In the genomic region with DNA sequence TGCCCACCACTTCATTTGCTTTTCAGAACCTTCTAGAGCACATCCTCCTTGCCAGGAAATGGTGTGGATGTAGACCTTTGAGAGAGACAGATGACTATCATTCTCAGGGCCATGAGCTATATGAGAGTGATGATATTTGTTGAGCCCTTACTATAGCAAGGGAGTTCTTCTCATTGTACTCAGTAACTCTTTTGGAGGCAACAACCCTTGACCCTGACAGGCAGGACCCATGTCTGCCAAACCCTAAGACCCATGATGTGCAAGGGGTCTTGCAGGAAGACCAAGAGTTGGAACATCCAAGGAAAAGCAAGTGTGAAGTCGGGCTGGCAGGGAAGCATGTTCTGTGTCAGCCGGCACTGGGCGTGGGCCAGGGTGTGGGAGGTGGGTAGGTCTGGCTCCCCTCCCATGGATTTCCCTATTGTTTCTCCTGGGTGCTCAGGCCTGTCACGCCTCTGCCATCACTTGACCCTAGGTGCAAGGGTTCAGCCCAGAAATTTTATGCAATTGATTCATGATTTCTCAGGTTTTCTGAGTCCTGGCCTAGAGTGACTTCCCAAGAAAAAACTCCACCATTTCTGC, we compare ENCODE assay signal across 26 cellular contexts. TPM values are rescaled to one million over a fixed set of nuclear protein-coding genes. Genes with fewer than 3 reads are reported as not detected.
A peak's percentile ranks its signal among the peaks of the same experiment; 100 is the strongest.
DNase-seq lines count a peak whose midpoint lies in the region; ATAC-seq and TF ChIP-seq lines count a peak whose summit lies in the region.
"Had no signal": no experiment of that assay in that cellular context is flagged by ENCODE, and none has a peak within 500 bp of the region (broad histone marks: within the 10 kb centered on the region; RNA-seq: fewer than 3 reads in every experiment).

No MANE protein-coding gene starts in this region.

- no peak overlapping the region for H4K91ac ChIP-seq in trophoblast cell (ENCODE audit: low read depth, low read length)

- peak; percentile 90 for ATAC-seq in esophagus mucosa
- peak; percentile 57 for ATAC-seq in stimulated activated effector memory CD8-positive, alpha-beta T cell treated with anti-CD3 and anti-CD28 coated beads, Interleukin-12 subunit alpha, Interleukin-12 subunit beta, amount 100 ng/mL, for 72 hours
- ATAC-seq: T-helper 17 cell had no signal

- no peak overlapping the region for H4K8ac ChIP-seq in trophoblast cell (ENCODE audit: low read depth, low read length)

- no peaks in the 10 kb centered on the region for H3K36me3 Mint-ChIP-seq in stimulated activated effector memory CD8-positive, alpha-beta T cell treated with anti-CD3 and anti-CD28 coated beads, Interleukin-12 subunit alpha, Interleukin-12 subunit beta, amount 100 ng/mL, for 72 hours
- H3K36me3 Mint-ChIP-seq: natural killer cell treated with Interleukin-12 subunit alpha and Interleukin-12 subunit beta and Interleukin-15 and Interleukin-18, amount 100 ng/mL, for 72 hours had no signal

- H3K27ac ChIP-seq in trophoblast cell (ENCODE audit: low read depth, low read length): no peak overlapping the region
- H3K27ac ChIP-seq: C4-2B, hepatocyte, suprapubic skin had no signal

- H2BK120ac ChIP-seq in trophoblast cell (ENCODE audit: insufficient read depth, low read length, poor library complexity): no peak overlapping the region

- H3K18ac ChIP-seq in trophoblast cell (ENCODE audit: low read length): no peak overlapping the region

- H3K23ac ChIP-seq in trophoblast cell (ENCODE audit: low read length): no peak overlapping the region

- H2BK12ac ChIP-seq in trophoblast cell (ENCODE audit: low read length): no peak overlapping the region

- H2AFZ ChIP-seq in trophoblast cell (ENCODE audit: insufficient read depth, low read length, poor library complexity): no peak overlapping the region
- H2AFZ ChIP-seq: hepatocyte had no signal

- no peak overlapping the region for H3K27ac Mint-ChIP-seq in stimulated activated effector memory CD8-positive, alpha-beta T cell treated with anti-CD3 and anti-CD28 coated beads, Interleukin-12 subunit alpha, Interleukin-12 subunit beta, amount 100 ng/mL, for 72 hours
- H3K27ac Mint-ChIP-seq: activated CD4-positive, alpha-beta T cell treated with anti-CD3 and anti-CD28 coated beads, Interleukin-2, amount 10 ng/mL, durations not matched to agents 7 days and 5 days; natural killer cell treated with Interleukin-12 subunit alpha and Interleukin-12 subunit beta and Interleukin-15 and Interleukin-18, amount 100 ng/mL, for 72 hours; T-helper 17 cell had no signal

- H3K4me1 Mint-ChIP-seq in stimulated activated effector memory CD8-positive, alpha-beta T cell treated with anti-CD3 and anti-CD28 coated beads, Interleukin-12 subunit alpha, Interleukin-12 subunit beta, amount 100 ng/mL, for 72 hours: peaks cover 34% of the 10 kb centered on the region

- H4K12ac ChIP-seq in trophoblast cell (ENCODE audit: low read depth, low read length): no peak overlapping the region

- no peak overlapping the region for H3K4me2 ChIP-seq in trophoblast cell (ENCODE audit: low read length)
- H3K4me2 ChIP-seq: hepatocyte, SK-N-SH had no signal

- no peak overlapping the region for H3K4ac ChIP-seq in trophoblast cell (ENCODE audit: low read depth, low read length)

- H2AK5ac ChIP-seq in trophoblast cell (ENCODE audit: low read length): no peak overlapping the region

- no peak overlapping the region for H3K14ac ChIP-seq in trophoblast cell (ENCODE audit: low read length)

- H3K4me3 ChIP-seq in GM12865 (ENCODE audit: low read depth, low read length) (no peak overlapping the region), MG63 (no peak overlapping the region), trophoblast cell (ENCODE audit: low read depth, low read length) (no peak overlapping the region)
- H3K4me3 ChIP-seq: hepatocyte, suprapubic skin had no signal

- no peak for TF ChIP-seq CTCF in GM12865 (IDR thresholded peaks at IDR 0.05; ENCODE audit: insufficient read depth, low read depth, low read length, missing control alignments)

- no peaks in the 10 kb centered on the region for H3K27me3 ChIP-seq in MG63
- H3K27me3 ChIP-seq in trophoblast cell (ENCODE audit: insufficient read depth, low read length): no peaks in the 10 kb centered on the region
- H3K27me3 ChIP-seq: left lung, suprapubic skin had no signal

- peaks cover 4% of the 10 kb centered on the region for H3K36me3 ChIP-seq in MG63
- H3K36me3 ChIP-seq in trophoblast cell (ENCODE audit: control insufficient read depth in 1 of 2, insufficient read depth in 2 of 2, low read length in 2 of 2): no peaks in the 10 kb centered on the region
- H3K36me3 ChIP-seq: left lung, suprapubic skin had no signal

- H3K9me3 ChIP-seq in MG63 (peaks cover 7% of the 10 kb centered on the region; the same call in 1 of the 2 replicates), trophoblast cell (ENCODE audit: insufficient read depth, low read depth, low read length) (peaks cover 4% of the 10 kb centered on the region)
- H3K9me3 ChIP-seq: left lung, SK-N-SH, suprapubic skin had no signal

- H3K9ac ChIP-seq in trophoblast cell (ENCODE audit: low read length): no peak overlapping the region
- H3K9ac ChIP-seq: SK-N-SH had no signal

- H3K4me3 Mint-ChIP-seq in stimulated activated effector memory CD8-positive, alpha-beta T cell treated with anti-CD3 and anti-CD28 coated beads, Interleukin-12 subunit alpha, Interleukin-12 subunit beta, amount 100 ng/mL, for 72 hours: no peak overlapping the region
- H3K4me3 Mint-ChIP-seq: activated CD4-positive, alpha-beta T cell treated with anti-CD3 and anti-CD28 coated beads, Interleukin-2, amount 10 ng/mL, durations not matched to agents 7 days and 5 days; natural killer cell treated with Interleukin-12 subunit alpha and Interleukin-12 subunit beta and Interleukin-15 and Interleukin-18, amount 100 ng/mL, for 72 hours; T-helper 17 cell had no signal

- no peaks in the 10 kb centered on the region for H3K9me3 Mint-ChIP-seq in stimulated activated effector memory CD8-positive, alpha-beta T cell treated with anti-CD3 and anti-CD28 coated beads, Interleukin-12 subunit alpha, Interleukin-12 subunit beta, amount 100 ng/mL, for 72 hours
- H3K9me3 Mint-ChIP-seq: natural killer cell treated with Interleukin-12 subunit alpha and Interleukin-12 subunit beta and Interleukin-15 and Interleukin-18, amount 100 ng/mL, for 72 hours had no signal

- DNase-seq in GM12865 (ENCODE audit: low read depth) (peak; percentile 12), MG63 (peak; percentile 22), trophoblast cell (no peak), hepatic stellate cell (ENCODE audit: low spot score) (no peak)
- no peak for DNase-seq in stimulated activated effector memory CD8-positive, alpha-beta T cell treated with anti-CD3 and anti-CD28 coated beads, Interleukin-12 subunit alpha, Interleukin-12 subunit beta, amount 100 ng/mL, for 72 hours (ENCODE audit: low spot score in 2 of 2)
- no peak for DNase-seq in stimulated activated CD4-positive, alpha-beta T cell treated with anti-CD3 and anti-CD28 coated beads, Interleukin-4, amount 100 ng/mL, for 1 hour
- DNase-seq: activated CD4-positive, alpha-beta T cell treated with anti-CD3 and anti-CD28 coated beads, Interleukin-2, amount 10 ng/mL, durations not matched to agents 7 days and 5 days; activated CD8-positive, alpha-beta memory T cell treated with anti-CD3 and anti-CD28 coated beads, Interleukin-2, amount 50 U/mL, for 4 hours; activated effector memory CD4-positive, alpha-beta T cell treated with Interleukin-2 at 50 U/mL for 16 hours; cerebellar nuclear complex; erythroblast; foreskin melanocyte; midbrain; NCI-H1105 treated with DMSO at 0.1 percent for 48 hours; NCI-H2029 treated with DMSO at 0.1 percent for 48 hours; NCI-H226; NCI-H774; SK-N-SH; T-helper 17 cell had no signal

- no peaks in the 10 kb centered on the region for H3K4me1 ChIP-seq in trophoblast cell (ENCODE audit: control insufficient read depth in 1 of 2, insufficient read depth in 2 of 2, low read length in 2 of 2)

- WGBS in trophoblast cell (ENCODE audit: extremely low coverage, insufficient coverage, insufficient read length): no CpG with 5 or more reads among the region's 4 CpGs

- no peak overlapping the region for H2BK5ac ChIP-seq in trophoblast cell (ENCODE audit: low read depth, low read length, poor library complexity)

- no peaks in the 10 kb centered on the region for H3K79me1 ChIP-seq in trophoblast cell (ENCODE audit: low read length)

- no peaks in the 10 kb centered on the region for H3K79me2 ChIP-seq in trophoblast cell (ENCODE audit: control insufficient read depth, insufficient read depth, low read length, poor library complexity)
- H3K79me2 ChIP-seq: hepatocyte had no signal

RNA-seq across cellular contexts. Expression of gene FOLR3, which starts 1.2 kb away (rescaled TPM):
- total RNA-seq in MG63 (2014; rRNA removed; shearing (Covaris generic); ENCODE audit: low replicate concordance): 1.1 and 4.5 TPM in 2 replicates
- total RNA-seq in esophagus mucosa: not detected
- not detected in 2 replicates for polyA plus RNA-seq in trophoblast cell (2013)
- total RNA-seq: activated CD4-positive, alpha-beta T cell treated with anti-CD3 and anti-CD28 coated beads, Interleukin-2, amount 10 ng/mL, durations not matched to agents 7 days and 5 days; H4; hepatocyte; natural killer cell treated with Interleukin-12 subunit alpha and Interleukin-12 subunit beta and Interleukin-15 and Interleukin-18, amount 100 ng/mL, for 72 hours; suprapubic skin had no signal
- polyA plus RNA-seq: hepatocyte, SK-N-SH had no signal

RNA-seq across cellular contexts. Expression of gene ANAPC15, which starts 24.3 kb away (rescaled TPM):
- 54.0 and 124 TPM in 2 replicates for total RNA-seq in MG63 (2014; rRNA removed; shearing (Covaris generic); ENCODE audit: low replicate concordance)
- 46.0 TPM for total RNA-seq in esophagus mucosa
- polyA plus RNA-seq in trophoblast cell (2013): 47.7 TPM in 2 replicates

RNA-seq across cellular contexts. Expression of gene TOMT, which starts 31.0 kb away (rescaled TPM):
- total RNA-seq in MG63 (2014; rRNA removed; shearing (Covaris generic); ENCODE audit: low replicate concordance): not detected in 2 replicates
- not detected for total RNA-seq in esophagus mucosa
- not detected in 2 replicates for polyA plus RNA-seq in trophoblast cell (2013)
- total RNA-seq: activated CD4-positive, alpha-beta T cell treated with anti-CD3 and anti-CD28 coated beads, Interleukin-2, amount 10 ng/mL, durations not matched to agents 7 days and 5 days; H4; hepatocyte; left lung; suprapubic skin; T-helper 17 cell had no signal
- polyA plus RNA-seq: hepatocyte, SK-N-SH had no signal

RNA-seq across cellular contexts. Expression of gene LAMTOR1, which starts 33.7 kb away (rescaled TPM):
- total RNA-seq in MG63 (2014; rRNA removed; shearing (Covaris generic); ENCODE audit: low replicate concordance): 89.9 and 130 TPM in 2 replicates
- total RNA-seq in esophagus mucosa: 81.0 TPM
- 74.4 and 74.6 TPM in 2 replicates for polyA plus RNA-seq in trophoblast cell (2013)

RNA-seq across cellular contexts. Expression of gene FOLR1, which starts 55.2 kb away (rescaled TPM):
- total RNA-seq in MG63 (2014; rRNA removed; shearing (Covaris generic); ENCODE audit: low replicate concordance): 0.23 and 3.0 TPM in 2 replicates
- total RNA-seq in esophagus mucosa: 0.96 TPM
- polyA plus RNA-seq in trophoblast cell (2013): 33.1 and 40.4 TPM in 2 replicates
- total RNA-seq: activated CD4-positive, alpha-beta T cell treated with anti-CD3 and anti-CD28 coated beads, Interleukin-2, amount 10 ng/mL, durations not matched to agents 7 days and 5 days; natural killer cell treated with Interleukin-12 subunit alpha and Interleukin-12 subunit beta and Interleukin-15 and Interleukin-18, amount 100 ng/mL, for 72 hours; T-helper 17 cell had no signal
- polyA plus RNA-seq: SK-N-SH had no signal

Comparison
In these comparisons a context has a peak if more than half of its experiments do, and no peak if none do; other contexts are left out.
1. DNase-seq: peak in GM12865 (single experiment) and MG63 (single experiment); none in stimulated activated effector memory CD8-positive, alpha-beta T cell treated with anti-CD3 and anti-CD28 coated beads, Interleukin-12 subunit alpha, Interleukin-12 subunit beta, amount 100 ng/mL, for 72 hours (0 of 2), stimulated activated CD4-positive, alpha-beta T cell treated with anti-CD3 and anti-CD28 coated beads, Interleukin-4, amount 100 ng/mL, for 1 hour (single experiment), trophoblast cell (0 of 2) and hepatic stellate cell (single experiment).